ENCODE assay signal across 29 cellular contexts in the genomic region with DNA sequence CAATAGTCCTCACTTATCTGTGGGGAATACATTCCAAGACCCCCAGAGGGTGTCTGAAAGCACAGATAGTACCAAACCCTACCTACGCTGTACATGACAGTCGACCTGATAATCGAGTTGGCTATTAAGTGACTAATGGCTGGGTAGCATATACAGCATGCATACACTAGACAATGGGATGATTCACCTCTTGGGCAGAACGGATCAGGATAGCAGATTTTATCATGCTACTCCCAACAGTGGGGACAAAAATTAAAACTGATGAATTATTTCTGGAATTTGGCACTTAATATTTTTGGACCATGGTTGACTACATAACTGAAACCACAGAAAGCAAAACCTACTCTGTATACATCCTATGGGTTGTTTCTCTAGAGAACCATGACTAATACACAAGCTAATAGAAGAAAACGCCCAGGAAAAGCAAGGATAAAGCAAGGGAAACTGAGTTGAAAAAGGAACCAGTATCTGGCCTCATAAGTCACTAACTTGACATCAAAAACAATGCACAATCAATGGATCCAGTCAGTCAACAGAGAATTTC.
DNase-seq lines count a peak whose midpoint lies in the region; TF ChIP-seq lines count a peak whose summit lies in the region.
"Had no signal": no experiment of that assay in that cellular context is flagged by ENCODE, and none has a peak within 500 bp of the region (broad histone marks: within the 10 kb centered on the region; RNA-seq: fewer than 3 reads in every experiment).

No MANE protein-coding gene starts in this region.

- CTCF ChIA-PET in RWPE1 (lab: Yijun Ruan, JAX): no interaction called here

- POLR2A ChIA-PET in RWPE1 (lab: Yijun Ruan, JAX; ENCODE audit: low non-redundant PET): no interaction called here

- DNase-seq in ELR (ENCODE audit: low read depth) (peak; percentile 63), RWPE1 (ENCODE audit: low spot score) (peak; percentile 18), cardiac fibroblast (ENCODE audit: low read depth in 2 of 2) (peak; percentile 5 to 67), foreskin melanocyte (peak; percentile 24), dedifferentiated amniotic fluid mesenchymal stem cell (ENCODE audit: extremely low spot score) (no peak), OCI-M2 (lab: John Stamatoyannopoulos, UW; ENCODE audit: unreplicated experiment) (no peak), NCI-H2171 treated with DMSO at 0.1 percent for 48 hours (lab: John Stamatoyannopoulos, UW) (no peak)
- DNase-seq in effector CD8-positive, alpha-beta T cell (lab: John Stamatoyannopoulos, UW): no peak
- DNase-seq: ACHN; activated CD4-positive, CD25-positive, alpha-beta regulatory T cell treated with anti-CD3 and anti-CD28 coated beads, Interleukin-2, amount 50 U/mL, for 72 hours; activated CD8-positive, alpha-beta memory T cell treated with anti-CD3 and anti-CD28 coated beads, Interleukin-2, amount 50 U/mL, for 48 hours; activated CD8-positive, alpha-beta T cell treated with anti-CD3 and anti-CD28 coated beads for 36 hours; activated naive CD4-positive, alpha-beta T cell treated with anti-CD3 and anti-CD28 coated beads, Interleukin-2, amount 10 ng/mL, durations not matched to agents 7 days and 5 days; adrenal gland; CD8-positive, alpha-beta memory T cell; esophagus squamous epithelium; HCEC 1CT; NCI-H1048; NCI-H446; occipital lobe; right lobe of liver; RPMI8226; stimulated activated CD4-positive, alpha-beta T cell treated with anti-CD3 and anti-CD28 coated beads, Interleukin-2, amount 100 ng/mL, for 48 hours; transverse colon had no signal

- no peak overlapping the region for H3K4me3 ChIP-seq in cardiac fibroblast (replicated peaks in 1 of 2; ENCODE audit: low read depth in 2 of 2, low read length in 2 of 2)
- H3K4me3 ChIP-seq: adrenal gland, esophagus squamous epithelium, gastroesophageal sphincter, hepatocyte, lung, prostate gland, right lobe of liver, SK-N-MC, transverse colon had no signal

- TF ChIP-seq CTCF in RWPE1 (conservative IDR thresholded peaks at IDR 0.05; ENCODE audit: low read depth) (no peak), cardiac fibroblast (IDR thresholded peaks at IDR 0.05; ENCODE audit: low read depth, low read length) (no peak)

- no peak overlapping the region for H3K27ac ChIP-seq in RWPE1
- H3K27ac ChIP-seq: adrenal gland, esophagus squamous epithelium, gastroesophageal sphincter, hepatocyte, prostate gland, right lobe of liver, SK-N-MC, transverse colon had no signal

Comparison
In these comparisons a context has a peak if more than half of its experiments do, and no peak if none do; other contexts are left out.
1. DNase-seq: peak in ELR (single experiment), RWPE1 (single experiment), cardiac fibroblast (2 of 2) and foreskin melanocyte (single experiment); none in effector CD8-positive, alpha-beta T cell (single experiment), dedifferentiated amniotic fluid mesenchymal stem cell (single experiment), OCI-M2 (single experiment) and NCI-H2171 treated with DMSO at 0.1 percent for 48 hours (single experiment).